8 cellular contexts compared by ENCODE assay signal in the genomic region with DNA sequence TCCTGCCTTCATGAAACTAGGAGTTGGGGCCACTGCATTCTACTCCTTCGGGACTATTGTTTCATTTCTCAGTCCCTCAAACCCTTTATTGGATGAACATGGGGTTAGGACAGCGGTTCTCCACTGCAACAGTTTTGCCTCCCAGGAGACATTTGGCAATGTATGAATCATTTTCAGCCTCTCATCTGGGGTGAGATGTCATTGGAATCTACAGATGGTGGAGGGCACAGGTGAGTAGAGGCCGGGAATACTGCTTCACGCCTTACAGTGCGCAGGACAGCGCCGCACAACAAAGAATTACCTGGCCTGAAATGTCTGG. TPM values are rescaled to one million over a fixed set of nuclear protein-coding genes. Genes with fewer than 3 reads are reported as not detected.
DNase-seq lines count a peak whose midpoint lies in the region; ATAC-seq and TF ChIP-seq lines count a peak whose summit lies in the region.

No MANE protein-coding gene starts in this region.

- no peaks in the 10 kb centered on the region for H3K27me3 ChIP-seq in psoas muscle (ENCODE audit: insufficient read depth in 3 of 3, low read length in 2 of 3)

- ATAC-seq in T-helper 17 cell (no peak), psoas muscle (peak in 1 of 4 donors; percentile 25), HG02763 (IDR thresholded peaks at IDR 0.05; ENCODE audit: unreplicated experiment) (no peak), HG03280 (IDR thresholded peaks at IDR 0.05; ENCODE audit: unreplicated experiment) (no peak)

- H3K27ac ChIP-seq in psoas muscle: peak overlapping the region; percentile 87

- no peak for DNase-seq in T-helper 17 cell
- no peak for DNase-seq in fibroblast of mammary gland (ENCODE audit: low read depth)
- DNase-seq in psoas muscle: no peak
- DNase-seq in OCI-M1 (lab: John Stamatoyannopoulos, UW): no peak
- no peak for DNase-seq in iPS-NIHi11 (ENCODE audit: low spot score)

- TF ChIP-seq CTCF in fibroblast of mammary gland (conservative IDR thresholded peaks at IDR 0.05; ENCODE audit: control insufficient read depth, insufficient read depth, low read depth, low read length) (no peak), psoas muscle (IDR thresholded peaks at IDR 0.05) (no peak)

- H3K27ac Mint-ChIP-seq in T-helper 17 cell: peak overlapping the region; percentile 73

- H3K36me3 ChIP-seq in psoas muscle (ENCODE audit: insufficient read depth in 1 of 2, low read depth in 1 of 2): no peaks in the 10 kb centered on the region

- H3K36me3 Mint-ChIP-seq in T-helper 17 cell (ENCODE audit: low read depth): no peaks in the 10 kb centered on the region

- 72 to 77% (median 75%) methylated on average over 7 of the region's 7 CpGs for WGBS in psoas muscle, 3 donors

- peaks cover 24% of the 10 kb centered on the region for H3K4me1 Mint-ChIP-seq in T-helper 17 cell

- H3K9me3 ChIP-seq in T-helper 17 cell (ENCODE audit: control insufficient read depth, low read length, poor library complexity, severe bottlenecking): no peaks in the 10 kb centered on the region
- H3K9me3 ChIP-seq in psoas muscle: no peaks in the 10 kb centered on the region

- no peaks in the 10 kb centered on the region for H3K27me3 Mint-ChIP-seq in T-helper 17 cell

- intact Hi-C loops in psoas muscle (cut with DNase I): loop anchor here in 1 of 2 donors (5.0 kb wide), 1 partner anchor 240 kb away; a partner anchor contains a TSS

- peak overlapping the region; percentile 90 for H3K4me3 Mint-ChIP-seq in T-helper 17 cell

- H3K4me1 ChIP-seq in psoas muscle: peaks cover 9% of the 10 kb centered on the region

- H3K4me3 ChIP-seq in GM08714 (ENCODE audit: low read length) (peak overlapping the region; percentile 47; the same call in 1 of the 2 replicates), fibroblast of mammary gland (ENCODE audit: control insufficient read depth, low read depth, low read length) (peak overlapping the region; percentile 61), psoas muscle (peak overlapping the region; percentile 78)

RNA-seq across cellular contexts. Expression of a gene that starts 0.6 kb away (rescaled TPM):
- total RNA-seq in T-helper 17 cell (1 to 10 TPM; 7.0 to 7.8 TPM), psoas muscle (10 to 100 TPM in 3 of 4 donors, 1 to 10 TPM in 1; 7.9 to 17.0 (median 15.2) TPM)
- 10 to 100 TPM; 11.9 to 54.0 (median 27.8) TPM for polyA plus RNA-seq in psoas muscle
